ENCODE assay signal across 21 cellular contexts in genomic region chr11:17554487-17554886, GRCh38. TPM values are rescaled to one million over a fixed set of nuclear protein-coding genes. Genes with fewer than 3 reads are reported as not detected.
"Had no signal": no experiment of that assay in that cellular context is flagged by ENCODE, and none has a peak within 500 bp of the region (broad histone marks: within the 10 kb centered on the region; RNA-seq: fewer than 3 reads in every experiment).

No MANE protein-coding gene starts in this region.

- ATAC-seq: activated T-cell treated with anti-CD3 and anti-CD28 coated beads, Interleukin-2, amount 50 U/mL, for 72 hours; body of pancreas; natural killer cell treated with Interleukin-12 subunit alpha and Interleukin-12 subunit beta and Interleukin-15 and Interleukin-18, amount 100 ng/mL, for 72 hours had no signal

- H3K4me1 ChIP-seq: body of pancreas, colonic mucosa, esophagus squamous epithelium had no signal

- H3K27me3 ChIP-seq: body of pancreas, colonic mucosa had no signal

- H3K9me3 ChIP-seq: body of pancreas, colonic mucosa, esophagus squamous epithelium had no signal

- DNase-seq: activated CD4-positive, alpha-beta T cell treated with anti-CD3 and anti-CD28 coated beads, Interleukin-2, amount 50 U/mL, for 4 hours; activated CD4-positive, CD25-positive, alpha-beta regulatory T cell treated with anti-CD3 and anti-CD28 coated beads, Interleukin-2, amount 50 U/mL, for 72 hours; activated naive CD8-positive, alpha-beta T cell treated with anti-CD3 and anti-CD28 coated beads for 36 hours; activated T-cell treated with anti-CD3 and anti-CD28 coated beads, Interleukin-2, amount 50 U/mL, for 72 hours; amygdala; body of pancreas; central memory CD4-positive, alpha-beta T cell; colonic mucosa; esophagus squamous epithelium; hypothalamus; kidney glomerular epithelial cell; mesendoderm; retina; stimulated activated CD4-positive, alpha-beta T cell treated with anti-CD3 and anti-CD28 coated beads, Interleukin-4, amount 100 ng/mL, for 4 hours; stimulated activated CD8-positive, alpha-beta memory T cell treated with anti-CD3 and anti-CD28 coated beads, Interleukin-4, amount 100 ng/mL, for 48 hours; stimulated activated naive CD4-positive, alpha-beta T cell treated with Interleukin-2 at 50 U/mL for 16 hours had no signal

- H3K36me3 ChIP-seq: colonic mucosa, esophagus squamous epithelium had no signal

- H3K4me3 ChIP-seq: body of pancreas, colonic mucosa, esophagus squamous epithelium, skin epidermis had no signal

- H3K27ac ChIP-seq: body of pancreas, colonic mucosa, esophagus squamous epithelium, skin epidermis had no signal

RNA-seq across cellular contexts. Expression of gene OTOG, which starts 7.4 kb away (rescaled TPM):
- total RNA-seq: activated naive CD8-positive, alpha-beta T cell treated with anti-CD3 and anti-CD28 coated beads for 36 hours; activated T-cell treated with anti-CD3 and anti-CD28 coated beads, Interleukin-2, amount 50 U/mL, for 72 hours; body of pancreas; colonic mucosa; esophagus squamous epithelium; fibroblast of villous mesenchyme; lower leg skin; natural killer cell treated with Interleukin-12 subunit alpha and Interleukin-12 subunit beta and Interleukin-15 and Interleukin-18, amount 100 ng/mL, for 72 hours; T-helper 2 cell treated with Interferon-gamma antibody and Interleukin-4, amounts not matched to agents 100 ng/mL and 5 ng/mL, for 36 hours had no signal

RNA-seq across cellular contexts. Expression of gene USH1C, which starts 10.3 kb away (rescaled TPM):
- total RNA-seq: activated naive CD8-positive, alpha-beta T cell treated with anti-CD3 and anti-CD28 coated beads for 36 hours; activated T-cell treated with anti-CD3 and anti-CD28 coated beads, Interleukin-2, amount 50 U/mL, for 72 hours; esophagus squamous epithelium; fibroblast of villous mesenchyme; natural killer cell treated with Interleukin-12 subunit alpha and Interleukin-12 subunit beta and Interleukin-15 and Interleukin-18, amount 100 ng/mL, for 72 hours; T-helper 2 cell treated with Interferon-gamma antibody and Interleukin-4, amounts not matched to agents 100 ng/mL and 5 ng/mL, for 36 hours had no signal
